1 cellular context compared by ENCODE assay signal in genomic region chr16:57704011-57704904, GRCh38.
TF ChIP-seq lines count a peak whose summit lies in the region.

No MANE protein-coding gene starts in this region.

TF ChIP-seq in GM12878, 131 proteins besides CTCF, POLR2A, EP300 and RAD21:
- TF ChIP-seq CBFB (IDR thresholded peaks at IDR 0.05; ENCODE audit: low read depth) (no peak), PAX8 (IDR thresholded peaks at IDR 0.05) (no peak), MYC (IDR thresholded peaks at IDR 0.05; ENCODE audit: insufficient read depth, insufficient read length, insufficient replicate concordance, low read length, severe bottlenecking) (no peak), ATF7 (IDR thresholded peaks at IDR 0.05; ENCODE audit: low read depth) (no peak), ZNF384 (IDR thresholded peaks at IDR 0.05; ENCODE audit: borderline replicate concordance, low read depth, low read length) (no peak), RELA (IDR thresholded peaks at IDR 0.05; ENCODE audit: borderline replicate concordance, partially characterized antibody) (no peak), TCF12 (IDR thresholded peaks at IDR 0.05; ENCODE audit: low read depth, low read length) (no peak), CREM (IDR thresholded peaks at IDR 0.05; ENCODE audit: low read depth) (no peak), NR2F1 (conservative IDR thresholded peaks at IDR 0.05) (no peak), SREBF2 (IDR thresholded peaks at IDR 0.05; ENCODE audit: low read length) (no peak), WRNIP1 (IDR thresholded peaks at IDR 0.05; ENCODE audit: borderline replicate concordance, low read depth, low read length) (no peak), E4F1 (IDR thresholded peaks at IDR 0.05; ENCODE audit: borderline replicate concordance, partially characterized antibody) (no peak), ZNF207 (IDR thresholded peaks at IDR 0.05; ENCODE audit: borderline replicate concordance) (no peak), SMAD1 (IDR thresholded peaks at IDR 0.05; ENCODE audit: low read depth, partially characterized antibody) (no peak)
